Comparison of ENCODE assay signal across 8 cellular contexts in genomic region chr11:37946155-37946766, GRCh38.
DNase-seq lines count a peak whose midpoint lies in the region; ATAC-seq and TF ChIP-seq lines count a peak whose summit lies in the region.

No MANE protein-coding gene starts in this region.

- no peak overlapping the region for H3K27ac ChIP-seq in RWPE1

- no peak overlapping the region for H3K4me3 ChIP-seq in foreskin fibroblast (ENCODE audit: low read depth in 1 of 2, low read length in 2 of 2)

- no peak for TF ChIP-seq POLR2A in GM18505 (IDR thresholded peaks at IDR 0.05; ENCODE audit: borderline replicate concordance, extremely low read depth, insufficient read depth, insufficient read length)

- CTCF ChIA-PET in RWPE1 (lab: Yijun Ruan, JAX): interaction anchor here (0.7 to 2.1 kb wide), 2 partner anchors 387 to 845 kb away, joined by 4 to 8 read pairs; no protein-coding TSS in a partner anchor

- POLR2A ChIA-PET in RWPE1 (lab: Yijun Ruan, JAX; ENCODE audit: low non-redundant PET): no interaction called here

- TF ChIP-seq CTCF in AG09319 (IDR thresholded peaks at IDR 0.05; ENCODE audit: low read depth, low read length) (peak; percentile 57), RWPE1 (conservative IDR thresholded peaks at IDR 0.05; ENCODE audit: low read depth) (peak; percentile 35), foreskin fibroblast (IDR thresholded peaks at IDR 0.05; ENCODE audit: low read depth, low read length) (peak; percentile 62)

- ATAC-seq in GM18505 (IDR thresholded peaks at IDR 0.05; ENCODE audit: unreplicated experiment): peak; percentile 62
- peak; percentile 71 for ATAC-seq in HG03571 (IDR thresholded peaks at IDR 0.05; ENCODE audit: unreplicated experiment)
- no peak for ATAC-seq in GM18520 (IDR thresholded peaks at IDR 0.05; ENCODE audit: unreplicated experiment)

- DNase-seq in AG09319 (ENCODE audit: extremely low read depth, low read depth) (no peak), RWPE1 (ENCODE audit: low spot score) (no peak), foreskin fibroblast (peak; percentile 3 to 57), smooth muscle cell of the brain vasculature (ENCODE audit: low read depth, low spot score) (peak; percentile 21)
- DNase-seq in central memory CD4-positive, alpha-beta T cell: no peak

Comparison
In these comparisons a context has a peak if more than half of its experiments do, and no peak if none do; other contexts are left out.
1. DNase-seq: peak in foreskin fibroblast (2 of 2) and smooth muscle cell of the brain vasculature (single experiment); none in AG09319 (single experiment), RWPE1 (single experiment) and central memory CD4-positive, alpha-beta T cell (single experiment).
2. Peak in every context shown above with its lines, with median percentiles within 50 percentile points of each other: CTCF ChIP-seq.